1 cellular context compared by ENCODE assay signal in genomic region chr10:97542169-97543024, GRCh38.
TF ChIP-seq lines count a peak whose summit lies in the region.

No MANE protein-coding gene starts in this region.

TF ChIP-seq in HCT116, 20 proteins besides CTCF, POLR2A, EP300 and RAD21 (continued from another document):
- TF ChIP-seq REST (IDR thresholded peaks at IDR 0.05; ENCODE audit: low read depth) (no peak), TCF7L2 (IDR thresholded peaks at IDR 0.05; ENCODE audit: borderline replicate concordance, extremely low read depth, insufficient read depth, insufficient read length) (peak; percentile 67), ZBTB33 (IDR thresholded peaks at IDR 0.05; ENCODE audit: extremely low read depth, insufficient replicate concordance, low read length) (no peak), SP1 (IDR thresholded peaks at IDR 0.05; ENCODE audit: low read depth) (peak; percentile 96), CEBPB (IDR thresholded peaks at IDR 0.05; ENCODE audit: low read depth) (no peak)
